8 cellular contexts compared by ENCODE assay signal in the genomic region with DNA sequence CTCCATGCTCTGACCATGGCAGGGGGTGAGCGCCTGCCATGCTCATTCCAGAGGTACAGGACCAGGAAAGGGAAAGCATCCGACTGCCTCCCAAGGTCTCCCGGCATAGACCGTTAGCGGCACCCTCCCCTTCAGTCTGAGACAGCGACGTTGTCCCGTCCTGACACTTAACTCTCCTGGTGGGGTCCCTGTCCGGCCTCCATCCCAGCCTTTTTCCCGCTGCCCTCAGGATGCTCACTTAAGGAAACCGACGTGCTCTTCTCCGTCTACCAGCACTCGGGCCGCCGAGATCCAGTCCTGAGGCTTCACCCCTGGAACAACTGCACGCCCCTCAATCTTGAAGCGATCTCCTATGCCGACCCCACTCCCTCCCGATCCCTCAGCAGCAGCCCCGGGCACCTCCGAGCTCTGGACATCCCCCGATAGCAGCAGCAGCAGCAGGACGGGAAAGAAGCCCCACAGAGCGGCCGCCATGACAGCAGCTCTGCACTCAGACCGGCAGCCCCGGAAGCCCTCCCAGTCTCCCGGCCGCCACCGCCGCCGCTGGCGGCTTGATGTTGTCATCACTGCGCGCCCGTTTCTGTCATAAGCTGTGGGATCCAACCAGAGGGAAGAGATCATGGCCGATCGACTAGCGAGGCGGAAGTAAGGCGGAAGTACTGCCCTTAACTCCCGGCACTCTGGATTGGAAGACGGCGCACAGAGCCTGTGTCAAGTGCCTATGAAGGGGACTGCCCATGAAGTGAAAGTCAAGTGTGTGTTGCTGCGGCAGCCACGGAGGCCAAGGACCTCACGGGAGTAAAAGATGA. TPM values are rescaled to one million over a fixed set of nuclear protein-coding genes. Genes with fewer than 3 reads are reported as not detected.
DNase-seq lines count a peak whose midpoint lies in the region; ATAC-seq and TF ChIP-seq lines count a peak whose summit lies in the region.

EMC7 (minus strand) TSS at position 497 of the 809 bp plus-strand sequence; CDS start at position 474, 23 bp downstream.
PGBD4 (plus strand) TSS at position 718 of the 809 bp plus-strand sequence. CDS start 449 bp downstream, outside the sequence.

- TF ChIP-seq EP300 in SK-N-SH (IDR thresholded peaks at IDR 0.05; ENCODE audit: borderline replicate concordance in 1 of 2, low read depth in 1 of 2, low read length in 1 of 2): no peak

- no peaks in the 10 kb centered on the region for H3K9me2 ChIP-seq in SK-N-SH

- CTCF ChIA-PET in GM10248 (lab: Yijun Ruan, JAX) (interaction anchor here (1.2 kb wide), 1 partner anchor 39 kb away, joined by 3 read pairs; no protein-coding TSS in a partner anchor), SK-N-SH (lab: Yijun Ruan, JAX) (interaction anchor here (0.7 to 1.1 kb wide), 2 partner anchors 9 to 107 kb away, joined by 3 to 4 read pairs; no protein-coding TSS in a partner anchor)

- peak; percentile 94 for DNase-seq in GM10248 (ENCODE audit: extremely low spot score)
- peak; percentile 94 for DNase-seq in NCI-H1092 (lab: John Stamatoyannopoulos, UW)
- DNase-seq in SK-N-SH: peak; percentile 89
- DNase-seq in activated naive CD4-positive, alpha-beta T cell treated with anti-CD3 and anti-CD28 coated beads, Interleukin-2, amount 50 U/mL, for 72 hours (ENCODE audit: low spot score in 2 of 2): peak; percentile 98 to 99
- peak; percentile 98 for DNase-seq in globus pallidus (ENCODE audit: low spot score)
- peak; percentile 98 for DNase-seq in non-pigmented ciliary epithelial cell (ENCODE audit: low read depth)
- peak; percentile 99 for DNase-seq in superior temporal gyrus (ENCODE audit: extremely low spot score)

- 0 out of 2 replicates have a peak, but pooled peaks cover 4% of the 10 kb centered on the region for H4K20me1 ChIP-seq in SK-N-SH (ENCODE audit: insufficient read depth)

- H2AFZ ChIP-seq in SK-N-SH (ENCODE audit: low read depth): peak within 1 kb of the TSS; percentile 99

- no peak for TF ChIP-seq RAD21 in SK-N-SH (IDR thresholded peaks at IDR 0.05; ENCODE audit: low read length)

- peak within 1 kb of the TSS; percentile 89 for H3K9ac ChIP-seq in SK-N-SH

- peak within 1 kb of the TSS; percentile 71 for H3K4me2 ChIP-seq in SK-N-SH

- peak within 1 kb of the TSS; percentile 96 to 100 for H3K27ac Mint-ChIP-seq in activated naive CD4-positive, alpha-beta T cell treated with anti-CD3 and anti-CD28 coated beads, Interleukin-2, amount 50 U/mL, for 72 hours

- peaks cover 8 to 13% of the 10 kb centered on the region in 2 donors for H3K9me3 Mint-ChIP-seq in activated naive CD4-positive, alpha-beta T cell treated with anti-CD3 and anti-CD28 coated beads, Interleukin-2, amount 50 U/mL, for 72 hours

- peaks cover 8 to 9% of the 10 kb centered on the region in 2 experiments for H3K4me1 ChIP-seq in SK-N-SH (ENCODE audit: control insufficient read depth in 1 of 2, insufficient read depth in 2 of 2, low read depth in 1 of 2, low read length in 1 of 2)

- POLR2A ChIA-PET in GM10248 (lab: Yijun Ruan, JAX): interaction anchor here (1.1 kb wide), 1 partner anchor 22 kb away, joined by 3 read pairs; no protein-coding TSS in a partner anchor
- POLR2A ChIA-PET in SK-N-SH (lab: Yijun Ruan, JAX): interaction anchor here (0.6 to 1.1 kb wide), 5 partner anchors 14 to 546 kb away, joined by 3 to 9 read pairs (median 4); partner anchors contain the start of gene EMC4

- ATAC-seq in HG02610 (IDR thresholded peaks at IDR 0.05; ENCODE audit: unreplicated experiment): peak; percentile 98
- peak; percentile 99 to 100 for ATAC-seq in activated naive CD4-positive, alpha-beta T cell treated with anti-CD3 and anti-CD28 coated beads, Interleukin-2, amount 50 U/mL, for 72 hours

- peak within 1 kb of the TSS; percentile 81 to 85 for H3K27ac ChIP-seq in SK-N-SH (ENCODE audit: low read depth in 2 of 2, low read length in 1 of 2)

- no peaks in the 10 kb centered on the region for H3K36me3 ChIP-seq in SK-N-SH (replicated peaks in 1 of 2; ENCODE audit: control insufficient read depth in 1 of 2, insufficient read depth in 2 of 2, low read length in 1 of 2)

- H3K36me3 Mint-ChIP-seq in activated naive CD4-positive, alpha-beta T cell treated with anti-CD3 and anti-CD28 coated beads, Interleukin-2, amount 50 U/mL, for 72 hours: peaks cover 27 to 44% of the 10 kb centered on the region in 2 donors

- H3F3A ChIP-seq in SK-N-SH (replicated peaks; ENCODE audit: insufficient read depth): peaks cover 9% of the 10 kb centered on the region

- WGBS in SK-N-SH (ENCODE audit: low lambda C conversion rate): under 1% methylated on average over 28 of the region's 48 CpGs

- H3K9me3 ChIP-seq in SK-N-SH: no peaks in the 10 kb centered on the region

- H3K4me3 ChIP-seq in SK-N-SH (ENCODE audit: low read depth in 2 of 2, low read length in 1 of 2): peak within 1 kb of the TSS; percentile 69 to 86

- TF ChIP-seq CTCF in GM10248 (IDR thresholded peaks at IDR 0.05; ENCODE audit: control extremely low read depth, extremely low read depth, low read depth, missing control alignments) (no peak), SK-N-SH (IDR thresholded peaks at IDR 0.05) (no peak)

- H3K79me2 ChIP-seq in SK-N-SH (ENCODE audit: insufficient read depth): peaks cover 58% of the 10 kb centered on the region

- H3K27me3 ChIP-seq in SK-N-SH (ENCODE audit: insufficient read depth): no peaks in the 10 kb centered on the region

TF ChIP-seq in SK-N-SH, 30 proteins besides CTCF, POLR2A, EP300 and RAD21 (continues in another document):
- TF ChIP-seq NRF1 (IDR thresholded peaks at IDR 0.05; ENCODE audit: low read depth, low read length) (peak; percentile 37; the same call in 1 of the 2 replicates), FOXM1 (IDR thresholded peaks at IDR 0.05; ENCODE audit: low read depth) (no peak), PBX3 (IDR thresholded peaks at IDR 0.05) (peak; percentile 70; the same call in 1 of the 2 replicates), RFX5 (IDR thresholded peaks at IDR 0.05; ENCODE audit: low read length) (no peak), CHD2 (IDR thresholded peaks at IDR 0.05; ENCODE audit: low read length, partially characterized antibody) (peak; percentile 90), NFIC (IDR thresholded peaks at IDR 0.05; ENCODE audit: borderline replicate concordance) (no peak; the same call in 1 of the 2 replicates), MEF2A (IDR thresholded peaks at IDR 0.05; ENCODE audit: borderline replicate concordance, low read depth) (no peak), FOSL2 (IDR thresholded peaks at IDR 0.05; ENCODE audit: borderline replicate concordance, low read depth) (no peak), EZH2phosphoT487 (IDR thresholded peaks at IDR 0.05; ENCODE audit: borderline replicate concordance, low read depth) (no peak), TEAD4 (IDR thresholded peaks at IDR 0.05; ENCODE audit: borderline replicate concordance, insufficient read depth) (no peak), TAF1 (IDR thresholded peaks at IDR 0.05; ENCODE audit: borderline replicate concordance, low read depth, low read length) (peak; percentile 81), IRF3 (IDR thresholded peaks at IDR 0.05; ENCODE audit: low read depth, low read length) (no peak), USF1 (IDR thresholded peaks at IDR 0.05; ENCODE audit: borderline replicate concordance, low read depth) (no peak)

RNA-seq across cellular contexts. Expression of gene EMC7, which starts in this region (rescaled TPM):
- polyA plus RNA-seq in SK-N-SH (2012; rRNA removed): 92.3 and 105 TPM in 2 replicates
- polyA plus RNA-seq in SK-N-SH (2012; cell fraction: cytosol; rRNA removed): 119 and 147 TPM in 2 replicates
- 22.8 and 39.8 TPM in 2 replicates for polyA plus RNA-seq in SK-N-SH (2012; cell fraction: nucleus; rRNA removed)
- 10 to 100 TPM; 39.5 to 60.1 TPM for total RNA-seq in activated naive CD4-positive, alpha-beta T cell treated with anti-CD3 and anti-CD28 coated beads, Interleukin-2, amount 50 U/mL, for 72 hours

RNA-seq across cellular contexts. Expression of gene PGBD4, which starts in this region (rescaled TPM):
- 0.77 and 1.3 TPM in 2 replicates for polyA plus RNA-seq in SK-N-SH (2012; rRNA removed)
- polyA plus RNA-seq in SK-N-SH (2012; cell fraction: cytosol; rRNA removed): 1.0 and 1.2 TPM in 2 replicates
- polyA plus RNA-seq in SK-N-SH (2012; cell fraction: nucleus; rRNA removed): 0.95 and 1.4 TPM in 2 replicates
- total RNA-seq in activated naive CD4-positive, alpha-beta T cell treated with anti-CD3 and anti-CD28 coated beads, Interleukin-2, amount 50 U/mL, for 72 hours: 1 to 10 TPM; 3.2 to 3.4 TPM

Comparison
In these comparisons a context has a peak if more than half of its experiments do, and no peak if none do; other contexts are left out.
1. Peak in every context shown above with its lines: DNase-seq, ATAC-seq, H3K4me3 ChIP-seq and H3K27ac ChIP-seq.